In the genomic region with DNA sequence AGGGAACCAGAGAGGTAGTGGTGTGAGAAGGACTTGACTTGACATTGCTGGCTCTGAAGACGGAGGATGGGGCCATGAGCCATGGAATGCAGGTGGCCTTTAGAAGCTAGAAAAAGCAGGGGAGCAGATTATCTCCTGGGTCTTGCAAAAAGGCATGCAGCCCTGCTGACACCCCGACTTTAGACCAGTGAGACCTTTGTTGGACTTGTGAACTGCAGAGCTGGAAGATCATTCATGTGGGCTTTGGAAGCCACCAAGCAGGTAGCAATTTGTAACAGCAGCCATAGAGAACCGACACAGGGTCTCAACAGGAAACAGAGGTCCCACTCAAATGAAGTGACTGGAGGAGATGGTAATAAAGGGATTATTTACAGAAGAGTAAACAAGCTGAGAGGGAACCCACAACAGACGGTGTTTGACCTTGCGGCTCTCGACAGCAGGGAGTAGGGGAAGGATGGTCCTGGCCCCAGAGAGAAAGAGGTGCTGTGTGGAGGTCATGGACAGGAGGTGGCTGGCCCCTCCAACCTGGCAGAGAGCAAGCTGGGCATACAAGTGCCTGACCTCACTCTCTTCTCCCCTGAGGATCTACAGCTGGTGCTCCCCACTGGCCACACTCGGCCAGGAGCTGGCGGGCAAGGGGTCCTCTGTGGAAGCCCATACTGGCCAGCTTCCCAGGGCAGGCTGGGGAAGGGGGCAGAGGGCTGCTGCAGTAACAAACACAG, we compare ENCODE assay signal across 1 cellular context.
TF ChIP-seq lines count a peak whose summit lies in the region.

No MANE protein-coding gene starts in this region.

TF ChIP-seq in HepG2, 621 proteins besides CTCF, POLR2A, EP300 and RAD21 (continued from another document and continues in another):
- TF ChIP-seq FOSL2 (CRISPR knock-in tag; IDR thresholded peaks at IDR 0.05) (peak; percentile 27; the same call in 1 of the 2 replicates), SYNCRIP (IDR thresholded peaks at IDR 0.05; ENCODE audit: insufficient read depth, low read depth, low read length) (no peak), ZNF567 (CRISPR knock-in tag; IDR thresholded peaks at IDR 0.05; ENCODE audit: borderline replicate concordance) (no peak), ZBTB21 (CRISPR knock-in tag; IDR thresholded peaks at IDR 0.05) (no peak), ZNF670 (CRISPR knock-in tag; IDR thresholded peaks at IDR 0.05; ENCODE audit: borderline replicate concordance) (no peak), ZNF891 (CRISPR knock-in tag; IDR thresholded peaks at IDR 0.05) (0 out of 2 replicates have a peak, but pooled peaks have one; percentile 52), ESRRA (CRISPR knock-in tag; IDR thresholded peaks at IDR 0.05; ENCODE audit: low read depth) (no peak; the same call in 1 of the 2 replicates), TBX2 (CRISPR knock-in tag; IDR thresholded peaks at IDR 0.05; ENCODE audit: borderline replicate concordance) (peak; percentile 51; the same call in 1 of the 2 replicates), ZNF616 (CRISPR knock-in tag; IDR thresholded peaks at IDR 0.05; ENCODE audit: low read depth) (no peak), EEA1 (CRISPR knock-in tag; IDR thresholded peaks at IDR 0.05; ENCODE audit: borderline replicate concordance) (0 out of 2 replicates have a peak, but pooled peaks have one; percentile 17), HOXA3 (CRISPR knock-in tag; IDR thresholded peaks at IDR 0.05) (no peak), SSRP1 (CRISPR knock-in tag; IDR thresholded peaks at IDR 0.05) (no peak), ZNF3 (CRISPR knock-in tag; IDR thresholded peaks at IDR 0.05) (no peak), ZNF136 (CRISPR knock-in tag; IDR thresholded peaks at IDR 0.05; ENCODE audit: low read depth) (no peak), ZNF761 (CRISPR knock-in tag; conservative IDR thresholded peaks at IDR 0.05) (peak; percentile 73; the same call in 1 of the 2 replicates), ZC3H13 (CRISPR knock-in tag; IDR thresholded peaks at IDR 0.05) (no peak), NFYB (CRISPR knock-in tag; IDR thresholded peaks at IDR 0.05) (no peak), SP5 (CRISPR knock-in tag; IDR thresholded peaks at IDR 0.05; ENCODE audit: borderline replicate concordance, low read depth) (0 out of 2 replicates have a peak, but pooled peaks have one; percentile 30), NAIF1 (CRISPR knock-in tag; IDR thresholded peaks at IDR 0.05; ENCODE audit: borderline replicate concordance) (no peak), HNRNPK (IDR thresholded peaks at IDR 0.05; ENCODE audit: low read depth, low read length, poor library complexity, severe bottlenecking) (no peak), SP2 (CRISPR knock-in tag; IDR thresholded peaks at IDR 0.05) (no peak), HDAC1 (CRISPR knock-in tag; IDR thresholded peaks at IDR 0.05) (no peak), ZNF569 (CRISPR knock-in tag; IDR thresholded peaks at IDR 0.05; ENCODE audit: borderline replicate concordance) (no peak), NONO (IDR thresholded peaks at IDR 0.05) (no peak), NONO (CRISPR knock-in tag; conservative IDR thresholded peaks at IDR 0.05) (no peak), SMARCE1 (IDR thresholded peaks at IDR 0.05; ENCODE audit: borderline replicate concordance) (no peak), TCF12 (IDR thresholded peaks at IDR 0.05) (no peak), TCF12 (CRISPR knock-in tag; IDR thresholded peaks at IDR 0.05) (no peak), ZNF331 (CRISPR knock-in tag; IDR thresholded peaks at IDR 0.05) (peak; percentile 46; the same call in 1 of the 2 replicates), IKZF4 (CRISPR knock-in tag; IDR thresholded peaks at IDR 0.05; ENCODE audit: borderline replicate concordance, low read depth, not compliant biosample characterization) (peak; percentile 75)
- TF ChIP-seq, protein P1, sequence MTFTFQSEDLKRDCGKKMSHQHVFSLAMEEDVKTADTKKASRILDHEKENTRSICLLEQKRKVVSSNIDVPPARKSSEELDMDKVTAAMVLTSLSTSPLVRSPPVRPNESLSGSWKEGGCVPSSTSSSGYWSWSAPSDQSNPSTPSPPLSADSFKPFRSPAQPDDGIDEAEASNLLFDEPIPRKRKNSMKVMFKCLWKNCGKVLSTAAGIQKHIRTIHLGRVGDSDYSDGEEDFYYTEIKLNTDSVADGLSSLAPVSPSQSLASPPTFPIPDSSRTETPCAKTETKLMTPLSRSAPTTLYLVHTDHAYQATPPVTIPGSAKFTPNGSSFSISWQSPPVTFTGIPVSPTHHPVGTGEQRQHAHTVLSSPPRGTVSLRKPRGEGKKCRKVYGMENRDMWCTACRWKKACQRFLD (CRISPR knock-in tag; IDR thresholded peaks at IDR 0.05; ENCODE audit: borderline replicate concordance), result no peak
- TF ChIP-seq, protein P2, sequence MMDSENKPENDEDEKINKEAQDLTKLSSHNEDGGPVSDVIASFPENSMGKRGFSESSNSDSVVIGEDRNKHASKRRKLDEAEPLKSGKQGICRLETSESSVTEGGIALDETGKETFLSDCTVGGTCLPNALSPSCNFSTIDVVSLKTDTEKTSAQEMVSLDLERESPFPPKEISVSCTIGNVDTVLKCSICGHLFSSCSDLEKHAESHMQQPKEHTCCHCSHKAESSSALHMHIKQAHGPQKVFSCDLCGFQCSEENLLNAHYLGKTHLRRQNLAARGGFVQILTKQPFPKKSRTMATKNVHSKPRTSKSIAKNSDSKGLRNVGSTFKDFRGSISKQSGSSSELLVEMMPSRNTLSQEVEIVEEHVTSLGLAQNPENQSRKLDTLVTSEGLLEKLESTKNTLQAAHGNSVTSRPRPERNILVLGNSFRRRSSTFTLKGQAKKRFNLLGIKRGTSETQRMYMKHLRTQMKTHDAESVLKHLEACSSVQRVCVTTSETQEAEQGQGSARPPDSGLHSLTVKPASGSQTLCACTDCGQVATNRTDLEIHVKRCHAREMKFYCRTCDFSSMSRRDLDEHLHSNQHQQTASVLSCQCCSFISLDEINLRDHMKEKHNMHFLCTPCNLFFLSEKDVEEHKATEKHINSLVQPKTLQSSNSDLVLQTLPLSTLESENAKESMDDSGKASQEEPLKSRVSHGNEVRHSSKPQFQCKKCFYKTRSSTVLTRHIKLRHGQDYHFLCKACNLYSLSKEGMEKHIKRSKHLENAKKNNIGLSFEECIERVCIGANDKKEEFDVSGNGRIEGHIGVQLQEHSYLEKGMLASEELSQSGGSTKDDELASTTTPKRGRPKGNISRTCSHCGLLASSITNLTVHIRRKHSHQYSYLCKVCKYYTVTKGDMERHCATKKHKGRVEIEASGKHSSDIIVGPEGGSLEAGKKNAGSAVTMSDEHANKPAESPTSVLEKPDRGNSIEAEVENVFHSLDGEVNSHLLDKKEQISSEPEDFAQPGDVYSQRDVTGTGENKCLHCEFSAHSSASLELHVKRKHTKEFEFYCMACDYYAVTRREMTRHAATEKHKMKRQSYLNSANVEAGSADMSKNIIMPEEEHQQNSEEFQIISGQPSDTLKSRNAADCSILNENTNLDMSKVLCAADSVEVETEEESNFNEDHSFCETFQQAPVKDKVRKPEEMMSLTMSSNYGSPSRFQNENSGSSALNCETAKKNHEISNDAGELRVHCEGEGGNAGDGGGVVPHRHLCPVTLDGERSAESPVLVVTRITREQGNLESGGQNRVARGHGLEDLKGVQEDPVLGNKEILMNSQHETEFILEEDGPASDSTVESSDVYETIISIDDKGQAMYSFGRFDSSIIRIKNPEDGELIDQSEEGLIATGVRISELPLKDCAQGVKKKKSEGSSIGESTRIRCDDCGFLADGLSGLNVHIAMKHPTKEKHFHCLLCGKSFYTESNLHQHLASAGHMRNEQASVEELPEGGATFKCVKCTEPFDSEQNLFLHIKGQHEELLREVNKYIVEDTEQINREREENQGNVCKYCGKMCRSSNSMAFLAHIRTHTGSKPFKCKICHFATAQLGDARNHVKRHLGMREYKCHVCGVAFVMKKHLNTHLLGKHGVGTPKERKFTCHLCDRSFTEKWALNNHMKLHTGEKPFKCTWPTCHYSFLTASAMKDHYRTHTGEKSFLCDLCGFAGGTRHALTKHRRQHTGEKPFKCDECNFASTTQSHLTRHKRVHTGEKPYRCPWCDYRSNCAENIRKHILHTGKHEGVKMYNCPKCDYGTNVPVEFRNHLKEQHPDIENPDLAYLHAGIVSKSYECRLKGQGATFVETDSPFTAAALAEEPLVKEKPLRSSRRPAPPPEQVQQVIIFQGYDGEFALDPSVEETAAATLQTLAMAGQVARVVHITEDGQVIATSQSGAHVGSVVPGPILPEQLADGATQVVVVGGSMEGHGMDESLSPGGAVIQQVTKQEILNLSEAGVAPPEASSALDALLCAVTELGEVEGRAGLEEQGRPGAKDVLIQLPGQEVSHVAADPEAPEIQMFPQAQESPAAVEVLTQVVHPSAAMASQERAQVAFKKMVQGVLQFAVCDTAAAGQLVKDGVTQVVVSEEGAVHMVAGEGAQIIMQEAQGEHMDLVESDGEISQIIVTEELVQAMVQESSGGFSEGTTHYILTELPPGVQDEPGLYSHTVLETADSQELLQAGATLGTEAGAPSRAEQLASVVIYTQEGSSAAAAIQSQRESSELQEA (CRISPR knock-in tag; IDR thresholded peaks at IDR 0.05; ENCODE audit: not compliant biosample characterization), result no peak
- TF ChIP-seq, protein P3, sequence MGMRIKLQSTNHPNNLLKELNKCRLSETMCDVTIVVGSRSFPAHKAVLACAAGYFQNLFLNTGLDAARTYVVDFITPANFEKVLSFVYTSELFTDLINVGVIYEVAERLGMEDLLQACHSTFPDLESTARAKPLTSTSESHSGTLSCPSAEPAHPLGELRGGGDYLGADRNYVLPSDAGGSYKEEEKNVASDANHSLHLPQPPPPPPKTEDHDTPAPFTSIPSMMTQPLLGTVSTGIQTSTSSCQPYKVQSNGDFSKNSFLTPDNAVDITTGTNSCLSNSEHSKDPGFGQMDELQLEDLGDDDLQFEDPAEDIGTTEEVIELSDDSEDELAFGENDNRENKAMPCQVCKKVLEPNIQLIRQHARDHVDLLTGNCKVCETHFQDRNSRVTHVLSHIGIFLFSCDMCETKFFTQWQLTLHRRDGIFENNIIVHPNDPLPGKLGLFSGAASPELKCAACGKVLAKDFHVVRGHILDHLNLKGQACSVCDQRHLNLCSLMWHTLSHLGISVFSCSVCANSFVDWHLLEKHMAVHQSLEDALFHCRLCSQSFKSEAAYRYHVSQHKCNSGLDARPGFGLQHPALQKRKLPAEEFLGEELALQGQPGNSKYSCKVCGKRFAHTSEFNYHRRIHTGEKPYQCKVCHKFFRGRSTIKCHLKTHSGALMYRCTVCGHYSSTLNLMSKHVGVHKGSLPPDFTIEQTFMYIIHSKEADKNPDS (CRISPR knock-in tag; IDR thresholded peaks at IDR 0.05), result no peak
- TF ChIP-seq, protein P4, sequence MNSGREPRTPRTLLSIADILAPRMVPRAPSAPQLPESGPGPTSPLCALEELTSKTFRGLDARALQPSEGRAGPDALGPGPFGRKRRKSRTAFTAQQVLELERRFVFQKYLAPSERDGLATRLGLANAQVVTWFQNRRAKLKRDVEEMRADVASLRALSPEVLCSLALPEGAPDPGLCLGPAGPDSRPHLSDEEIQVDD (CRISPR knock-in tag; IDR thresholded peaks at IDR 0.05; ENCODE audit: borderline replicate concordance), result no peak
- TF ChIP-seq, protein P5, sequence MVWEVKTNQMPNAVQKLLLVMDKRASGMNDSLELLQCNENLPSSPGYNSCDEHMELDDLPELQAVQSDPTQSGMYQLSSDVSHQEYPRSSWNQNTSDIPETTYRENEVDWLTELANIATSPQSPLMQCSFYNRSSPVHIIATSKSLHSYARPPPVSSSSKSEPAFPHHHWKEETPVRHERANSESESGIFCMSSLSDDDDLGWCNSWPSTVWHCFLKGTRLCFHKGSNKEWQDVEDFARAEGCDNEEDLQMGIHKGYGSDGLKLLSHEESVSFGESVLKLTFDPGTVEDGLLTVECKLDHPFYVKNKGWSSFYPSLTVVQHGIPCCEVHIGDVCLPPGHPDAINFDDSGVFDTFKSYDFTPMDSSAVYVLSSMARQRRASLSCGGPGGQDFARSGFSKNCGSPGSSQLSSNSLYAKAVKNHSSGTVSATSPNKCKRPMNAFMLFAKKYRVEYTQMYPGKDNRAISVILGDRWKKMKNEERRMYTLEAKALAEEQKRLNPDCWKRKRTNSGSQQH (CRISPR knock-in tag; IDR thresholded peaks at IDR 0.05; ENCODE audit: low read depth), result no peak
- TF ChIP-seq, protein P6, sequence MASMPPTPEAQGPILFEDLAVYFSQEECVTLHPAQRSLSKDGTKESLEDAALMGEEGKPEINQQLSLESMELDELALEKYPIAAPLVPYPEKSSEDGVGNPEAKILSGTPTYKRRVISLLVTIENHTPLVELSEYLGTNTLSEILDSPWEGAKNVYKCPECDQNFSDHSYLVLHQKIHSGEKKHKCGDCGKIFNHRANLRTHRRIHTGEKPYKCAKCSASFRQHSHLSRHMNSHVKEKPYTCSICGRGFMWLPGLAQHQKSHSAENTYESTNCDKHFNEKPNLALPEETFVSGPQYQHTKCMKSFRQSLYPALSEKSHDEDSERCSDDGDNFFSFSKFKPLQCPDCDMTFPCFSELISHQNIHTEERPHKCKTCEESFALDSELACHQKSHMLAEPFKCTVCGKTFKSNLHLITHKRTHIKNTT (CRISPR knock-in tag; IDR thresholded peaks at IDR 0.05), result no peak
- TF ChIP-seq, protein P7, sequence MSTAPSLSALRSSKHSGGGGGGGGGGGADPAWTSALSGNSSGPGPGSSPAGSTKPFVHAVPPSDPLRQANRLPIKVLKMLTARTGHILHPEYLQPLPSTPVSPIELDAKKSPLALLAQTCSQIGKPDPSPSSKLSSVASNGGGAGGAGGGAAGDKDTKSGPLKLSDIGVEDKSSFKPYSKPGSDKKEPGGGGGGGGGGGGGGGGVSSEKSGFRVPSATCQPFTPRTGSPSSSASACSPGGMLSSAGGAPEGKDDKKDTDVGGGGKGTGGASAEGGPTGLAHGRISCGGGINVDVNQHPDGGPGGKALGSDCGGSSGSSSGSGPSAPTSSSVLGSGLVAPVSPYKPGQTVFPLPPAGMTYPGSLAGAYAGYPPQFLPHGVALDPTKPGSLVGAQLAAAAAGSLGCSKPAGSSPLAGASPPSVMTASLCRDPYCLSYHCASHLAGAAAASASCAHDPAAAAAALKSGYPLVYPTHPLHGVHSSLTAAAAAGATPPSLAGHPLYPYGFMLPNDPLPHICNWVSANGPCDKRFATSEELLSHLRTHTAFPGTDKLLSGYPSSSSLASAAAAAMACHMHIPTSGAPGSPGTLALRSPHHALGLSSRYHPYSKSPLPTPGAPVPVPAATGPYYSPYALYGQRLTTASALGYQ (CRISPR knock-in tag; IDR thresholded peaks at IDR 0.05), result no peak
- TF ChIP-seq, protein P8, sequence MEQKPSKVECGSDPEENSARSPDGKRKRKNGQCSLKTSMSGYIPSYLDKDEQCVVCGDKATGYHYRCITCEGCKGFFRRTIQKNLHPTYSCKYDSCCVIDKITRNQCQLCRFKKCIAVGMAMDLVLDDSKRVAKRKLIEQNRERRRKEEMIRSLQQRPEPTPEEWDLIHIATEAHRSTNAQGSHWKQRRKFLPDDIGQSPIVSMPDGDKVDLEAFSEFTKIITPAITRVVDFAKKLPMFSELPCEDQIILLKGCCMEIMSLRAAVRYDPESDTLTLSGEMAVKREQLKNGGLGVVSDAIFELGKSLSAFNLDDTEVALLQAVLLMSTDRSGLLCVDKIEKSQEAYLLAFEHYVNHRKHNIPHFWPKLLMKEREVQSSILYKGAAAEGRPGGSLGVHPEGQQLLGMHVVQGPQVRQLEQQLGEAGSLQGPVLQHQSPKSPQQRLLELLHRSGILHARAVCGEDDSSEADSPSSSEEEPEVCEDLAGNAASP (CRISPR knock-in tag; IDR thresholded peaks at IDR 0.05; ENCODE audit: borderline replicate concordance), result no peak
